Comparison of ENCODE assay signal across 8 cellular contexts in genomic region chr14:31457665-31458659, GRCh38. TPM values are rescaled to one million over a fixed set of nuclear protein-coding genes. Genes with fewer than 3 reads are reported as not detected.
DNase-seq lines count a peak whose midpoint lies in the region; ATAC-seq, FAIRE-seq and TF ChIP-seq lines count a peak whose summit lies in the region.

No MANE protein-coding gene starts in this region.

- H3K9me3 Mint-ChIP-seq in activated CD4-positive, alpha-beta T cell treated with anti-CD3 and anti-CD28 coated beads, Interleukin-2, amount 10 ng/mL, durations not matched to agents 24 days and 14 days: no peaks in the 10 kb centered on the region

- H3K4me3 ChIP-seq in SJSA1 (peak overlapping the region; percentile 77), fibroblast of the aortic adventitia (ENCODE audit: low read depth, low read length) (peak overlapping the region; percentile 23), skeletal muscle satellite cell (ENCODE audit: low read length) (peak overlapping the region; percentile 94)

- peak overlapping the region; percentile 95 for H3K4me3 Mint-ChIP-seq in activated CD4-positive, alpha-beta T cell treated with anti-CD3 and anti-CD28 coated beads, Interleukin-2, amount 10 ng/mL, durations not matched to agents 24 days and 14 days

- H3K27me3 Mint-ChIP-seq in activated CD4-positive, alpha-beta T cell treated with anti-CD3 and anti-CD28 coated beads, Interleukin-2, amount 10 ng/mL, durations not matched to agents 24 days and 14 days: peaks cover 4% of the 10 kb centered on the region

- no peaks in the 10 kb centered on the region; the same call in 1 of the 2 replicates for H3K36me3 ChIP-seq in SJSA1
- no peaks in the 10 kb centered on the region for H3K36me3 ChIP-seq in skeletal muscle satellite cell (ENCODE audit: insufficient read depth, low read length)

- no peak for DNase-seq in activated CD4-positive, alpha-beta T cell treated with anti-CD3 and anti-CD28 coated beads, Interleukin-2, amount 10 ng/mL, durations not matched to agents 24 days and 14 days
- DNase-seq in activated CD4-positive, alpha-beta T cell treated with anti-CD3 and anti-CD28 coated beads for 4 hours: no peak
- DNase-seq in SJSA1 (ENCODE audit: low read depth in 1 of 2, low spot score in 2 of 2) (no peak), fibroblast of the aortic adventitia (ENCODE audit: low read depth) (no peak), H54 (ENCODE audit: insufficient read length, low spot score) (no peak), activated gamma-delta T cell (lab: John Stamatoyannopoulos, UW) (no peak)

- H3K4me2 ChIP-seq in skeletal muscle satellite cell (ENCODE audit: low read length): peak overlapping the region; percentile 76

- TF ChIP-seq CTCF in fibroblast of the aortic adventitia (IDR thresholded peaks at IDR 0.05; ENCODE audit: insufficient read depth, low read length): no peak

- H3K27me3 ChIP-seq in SJSA1 (replicated peaks) (no peaks in the 10 kb centered on the region), skeletal muscle satellite cell (ENCODE audit: control insufficient read depth, insufficient read depth, low read length) (no peaks in the 10 kb centered on the region)

- no peak for TF ChIP-seq POLR2A in H54 (IDR thresholded peaks at IDR 0.05; ENCODE audit: low read depth, low read length)

- H3K27ac ChIP-seq in SJSA1: no peak overlapping the region

- peak overlapping the region; percentile 94 for H3K9ac ChIP-seq in skeletal muscle satellite cell (ENCODE audit: low read depth, low read length)

- FAIRE-seq in H54 (lab: Jason Lieb, UNC): no peak

- H3K4me1 ChIP-seq in SJSA1 (replicated peaks) (peaks cover 6% of the 10 kb centered on the region), skeletal muscle satellite cell (ENCODE audit: control insufficient read depth, insufficient read depth, low read length) (peaks cover 11% of the 10 kb centered on the region)

- peaks cover 6% of the 10 kb centered on the region for H3K36me3 Mint-ChIP-seq in activated CD4-positive, alpha-beta T cell treated with anti-CD3 and anti-CD28 coated beads, Interleukin-2, amount 10 ng/mL, durations not matched to agents 24 days and 14 days (ENCODE audit: low read depth)

- ATAC-seq in GM19324 (IDR thresholded peaks at IDR 0.05; ENCODE audit: low FRiP score, unreplicated experiment): no peak

- no peaks in the 10 kb centered on the region for H3K9me3 ChIP-seq in SJSA1 (replicated peaks)
- H3K9me3 ChIP-seq in skeletal muscle satellite cell (replicated peaks; ENCODE audit: low read length): no peaks in the 10 kb centered on the region

- peak overlapping the region; percentile 98 for H3K27ac Mint-ChIP-seq in activated CD4-positive, alpha-beta T cell treated with anti-CD3 and anti-CD28 coated beads, Interleukin-2, amount 10 ng/mL, durations not matched to agents 24 days and 14 days

- intact Hi-C loops in activated CD4-positive, alpha-beta T cell treated with anti-CD3 and anti-CD28 coated beads, Interleukin-2, amount 10 ng/mL, durations not matched to agents 24 days and 14 days (cut with micrococcal nuclease): loop anchor here (1.0 to 5.0 kb wide), 9 partner anchors 38 to 899 kb away; partner anchors contain the start of genes G2E3, HEATR5A, SCFD1 and STRN3

- peaks cover 24% of the 10 kb centered on the region for H3K4me1 Mint-ChIP-seq in activated CD4-positive, alpha-beta T cell treated with anti-CD3 and anti-CD28 coated beads, Interleukin-2, amount 10 ng/mL, durations not matched to agents 24 days and 14 days

RNA-seq across cellular contexts. Expression of gene DTD2, which starts 0.7 kb away (rescaled TPM):
- total RNA-seq in activated CD4-positive, alpha-beta T cell treated with anti-CD3 and anti-CD28 coated beads, Interleukin-2, amount 10 ng/mL, durations not matched to agents 24 days and 14 days: 30.8 and 32.2 TPM in 2 replicates
- 30.4 and 48.7 TPM in 2 replicates for total RNA-seq in SJSA1 (2014; rRNA removed; shearing (Covaris generic))
- 20.6 and 44.6 TPM in 2 replicates for total RNA-seq in fibroblast of the aortic adventitia (ENCODE audit: low replicate concordance)
- total RNA-seq in skeletal muscle satellite cell (2012; rRNA removed): 50.7 and 70.2 TPM in 2 replicates

RNA-seq across cellular contexts. Expression of gene GPR33, which starts 29.9 kb away (rescaled TPM):
- not detected in 2 replicates for total RNA-seq in activated CD4-positive, alpha-beta T cell treated with anti-CD3 and anti-CD28 coated beads, Interleukin-2, amount 10 ng/mL, durations not matched to agents 24 days and 14 days
- total RNA-seq in SJSA1 (2014; rRNA removed; shearing (Covaris generic)): not detected in 2 replicates
- not detected in 2 replicates for total RNA-seq in fibroblast of the aortic adventitia (ENCODE audit: low replicate concordance)
- not detected in 2 replicates for total RNA-seq in skeletal muscle satellite cell (2012; rRNA removed)

RNA-seq across cellular contexts. Expression of gene HEATR5A, which starts 37.6 kb away (rescaled TPM):
- total RNA-seq in activated CD4-positive, alpha-beta T cell treated with anti-CD3 and anti-CD28 coated beads, Interleukin-2, amount 10 ng/mL, durations not matched to agents 24 days and 14 days: 23.6 and 24.2 TPM in 2 replicates
- total RNA-seq in SJSA1 (2014; rRNA removed; shearing (Covaris generic)): 23.4 and 24.5 TPM in 2 replicates
- total RNA-seq in fibroblast of the aortic adventitia (ENCODE audit: low replicate concordance): 52.4 and 66.8 TPM in 2 replicates
- 26.2 and 36.5 TPM in 2 replicates for total RNA-seq in skeletal muscle satellite cell (2012; rRNA removed)

Comparison
In these comparisons a context has a peak if more than half of its experiments do, and no peak if none do; other contexts are left out.
1. H3K4me3 ChIP-seq: peak in every context shown above with its lines; median percentile 94 in skeletal muscle satellite cell; 77 in SJSA1; 23 in fibroblast of the aortic adventitia.